In genomic region chr4:110172972-110173371, GRCh38 we compare ENCODE assay signal across 18 cellular contexts. TPM values are rescaled to one million over a fixed set of nuclear protein-coding genes. Genes with fewer than 3 reads are reported as not detected.
DNase-seq lines count a peak whose midpoint lies in the region; ATAC-seq and TF ChIP-seq lines count a peak whose summit lies in the region.
"Had no signal": no experiment of that assay in that cellular context is flagged by ENCODE, and none has a peak within 500 bp of the region (broad histone marks: within the 10 kb centered on the region; RNA-seq: fewer than 3 reads in every experiment).

No MANE protein-coding gene starts in this region.

- no peak for TF ChIP-seq EP300 in transverse colon (IDR thresholded peaks at IDR 0.05; ENCODE audit: low read depth)

- no peaks in the 10 kb centered on the region for H3K4me1 ChIP-seq in colonic mucosa
- peaks cover 0 to 19% (median 5%) of the 10 kb centered on the region in 4 donors for H3K4me1 ChIP-seq in transverse colon
- H3K4me1 ChIP-seq: parathyroid adenoma had no signal

- H3K9me3 ChIP-seq in colonic mucosa (no peaks in the 10 kb centered on the region), transverse colon (no peaks in the 10 kb centered on the region)

- intact Hi-C loops in colonic mucosa (cut with DNase I) (no loop called here), transverse colon (cut with DNase I; ENCODE audit: low total_unique reads) (no loop called here)

- H3K36me3 ChIP-seq in colonic mucosa (no peaks in the 10 kb centered on the region), transverse colon (no peaks in the 10 kb centered on the region)

- no peak for TF ChIP-seq POLR2A in transverse colon (IDR thresholded peaks at IDR 0.05)

- DNase-seq in SHP77 (lab: John Stamatoyannopoulos, UW) (peak; percentile 6), SHP77 treated with DMSO at 0.1 percent for 48 hours (lab: John Stamatoyannopoulos, UW) (no peak), NCI-H2196 (lab: John Stamatoyannopoulos, UW; ENCODE audit: unreplicated experiment) (peak; percentile 49), colonic mucosa (peak; percentile 67), transverse colon (peak; percentile 51), NCI-H524 (lab: John Stamatoyannopoulos, UW) (no peak), NCI-H1694 treated with DMSO at 0.1 percent for 48 hours (lab: John Stamatoyannopoulos, UW) (no peak)
- DNase-seq: activated CD8-positive, alpha-beta memory T cell treated with anti-CD3 and anti-CD28 coated beads, Interleukin-2, amount 10 ng/mL, durations not matched to agents 7 days and 5 days; activated naive CD4-positive, alpha-beta T cell treated with Interleukin-2 at 50 U/mL for 16 hours; EL; glutamatergic neuron; T-helper 2 cell had no signal

- WGBS in transverse colon (ENCODE audit: low coverage in 1 of 2), 2 donors: 40 to 69% methylated on average over 1 of the region's 1 CpG

- H3K9ac ChIP-seq in colonic mucosa (ENCODE audit: low read depth in 2 of 2, low read length in 2 of 2): no peak overlapping the region
- H3K9ac ChIP-seq: parathyroid adenoma had no signal

- TF ChIP-seq CTCF in colonic mucosa (IDR thresholded peaks at IDR 0.05): no peak
- no peak for TF ChIP-seq CTCF in transverse colon (IDR thresholded peaks at IDR 0.05)

- H3K27ac ChIP-seq in colonic mucosa (peak overlapping the region; percentile 35), transverse colon (peak overlapping the region; percentile 46 to 56 (median 53))
- H3K27ac ChIP-seq: C4-2B, parathyroid adenoma, RWPE1 had no signal

- H3K4me3 ChIP-seq in colonic mucosa (no peak overlapping the region), transverse colon (no peak overlapping the region)

- no peak for ATAC-seq in HG03175 (IDR thresholded peaks at IDR 0.05; ENCODE audit: unreplicated experiment)
- ATAC-seq: activated CD4-positive, CD25-positive, alpha-beta regulatory T cell treated with anti-CD3 and anti-CD28 coated beads, Interleukin-2, amount 50 U/mL, for 24 hours; activated CD8-positive, alpha-beta memory T cell treated with anti-CD3 and anti-CD28 coated beads, Interleukin-2, amount 10 ng/mL, durations not matched to agents 7 days and 5 days; stimulated activated memory B cell treated with anti-CD40 and anti-IgM and Interleukin-4, amounts not matched to agents 10 μg/mL and 1 μg/mL and 100 μg/mL, for 72 hours had no signal

- H3K27me3 ChIP-seq in colonic mucosa: no peaks in the 10 kb centered on the region
- H3K27me3 ChIP-seq in transverse colon: no peaks in the 10 kb centered on the region

- in situ Hi-C loops in transverse colon (cut with MboI; ENCODE audit: low pct_ligation_motif_present in 1 of 4, low pct_unique_long_range_greater_than_20kb in 1 of 4, low sequenced_read_pairs in 3 of 4): no loop called here

RNA-seq across cellular contexts. Expression of gene ELOVL6, which starts 25.4 kb away (rescaled TPM):
- total RNA-seq in colonic mucosa (10 to 100 TPM; 43.7 to 66.3 TPM), transverse colon (10 to 100 TPM in 3 of 4 donors, 1 to 10 TPM in 1; 3.4 to 25.9 (median 11.4) TPM)

Comparison
In these comparisons a context has a peak if more than half of its experiments do, and no peak if none do; other contexts are left out.
1. DNase-seq: peak in SHP77 (2 of 2), NCI-H2196 (single experiment), colonic mucosa (single experiment) and transverse colon (single experiment); none in SHP77 treated with DMSO at 0.1 percent for 48 hours (single experiment), NCI-H524 (0 of 2) and NCI-H1694 treated with DMSO at 0.1 percent for 48 hours (single experiment).